In the genomic region with DNA sequence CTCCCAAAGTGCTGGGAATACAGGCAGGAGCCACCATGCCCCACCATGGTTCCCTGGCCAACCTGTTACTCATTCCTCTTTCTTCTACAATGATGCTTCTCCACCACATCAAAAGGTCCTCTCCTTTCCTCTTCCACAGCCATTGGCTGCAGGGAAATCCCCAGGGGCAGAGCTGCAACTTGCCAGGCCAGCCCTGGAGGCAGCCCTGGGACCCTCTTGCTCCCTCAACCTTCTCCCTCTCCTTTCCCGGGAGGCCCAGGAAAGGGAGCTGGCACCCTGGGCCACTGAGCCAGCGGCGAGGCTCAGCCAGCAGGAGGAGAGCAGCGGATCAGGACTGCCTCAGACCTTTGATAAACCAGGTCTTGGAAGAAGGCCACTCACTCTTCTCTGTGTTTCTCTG, we compare ENCODE assay signal across 8 cellular contexts. TPM values are rescaled to one million over a fixed set of nuclear protein-coding genes. Genes with fewer than 3 reads are reported as not detected.
DNase-seq lines count a peak whose midpoint lies in the region; ATAC-seq and TF ChIP-seq lines count a peak whose summit lies in the region.
"Not testable (repeated sequence)": the region's sequence is repeated elsewhere in the genome, so short reads cannot be mapped to it uniquely, and the experiment has no call there.

No MANE protein-coding gene starts in this region.

- peak overlapping the region; percentile 64 for H4K8ac ChIP-seq in mesenchymal stem cell (ENCODE audit: low read length)

- not testable (repeated sequence) for H3K27me3 ChIP-seq in CD8-positive, alpha-beta memory T cell (ENCODE audit: insufficient read depth, low read length, poor library complexity, severe bottlenecking); HCT116 (ENCODE audit: insufficient read depth, low read length); mesenchymal stem cell (ENCODE audit: control insufficient read depth in 1 of 2, insufficient read depth in 1 of 2, low read length in 2 of 2)

- peaks cover 30% of the 10 kb centered on the region for H3K4me1 ChIP-seq in CD8-positive, alpha-beta memory T cell (ENCODE audit: insufficient read depth, low read length)
- peaks cover 15 to 19% of the 10 kb centered on the region in 2 experiments for H3K4me1 ChIP-seq in HCT116 (ENCODE audit: control insufficient read depth in 1 of 2, insufficient read depth in 2 of 2, low read length in 2 of 2)
- H3K4me1 ChIP-seq in mesenchymal stem cell (ENCODE audit: control insufficient read depth, insufficient read depth, low read depth, low read length) = not testable (repeated sequence)

- H3K79me1 ChIP-seq in mesenchymal stem cell (replicated peaks; ENCODE audit: low read length, poor library complexity, severe bottlenecking) = not testable (repeated sequence)

- peak overlapping the region; percentile 62 to 84 for H3K18ac ChIP-seq in mesenchymal stem cell (ENCODE audit: low read depth in 1 of 2, low read length in 2 of 2)

- not testable (repeated sequence) for H3K14ac ChIP-seq in mesenchymal stem cell (ENCODE audit: low read length in 2 of 2)

- not testable (repeated sequence) for H4K20me1 ChIP-seq in HCT116 (ENCODE audit: insufficient read depth)

- H2BK15ac ChIP-seq in mesenchymal stem cell (ENCODE audit: low read depth, poor library complexity, severe bottlenecking) = peak overlapping the region; percentile 52

- not testable (repeated sequence) for H3K9ac ChIP-seq in HCT116 (ENCODE audit: low read length); mesenchymal stem cell (ENCODE audit: low read length)

- H3K79me2 ChIP-seq in HCT116 (ENCODE audit: insufficient read depth, low read length) = not testable (repeated sequence)

- H3K36me3 Mint-ChIP-seq in CD8-positive, alpha-beta memory T cell; activated CD8-positive, alpha-beta memory T cell treated with anti-CD3 and anti-CD28 coated beads, Interleukin-2, amount 10 ng/mL, durations not matched to agents 7 days and 5 days; activated naive CD8-positive, alpha-beta T cell treated with anti-CD3 and anti-CD28 coated beads, Interleukin-2, amount 10 ng/mL, durations not matched to agents 7 days and 5 days; stimulated activated effector memory CD8-positive, alpha-beta T cell treated with anti-CD3 and anti-CD28 coated beads, Interleukin-12 subunit alpha, Interleukin-12 subunit beta, amount 100 ng/mL, for 72 hours: not testable (repeated sequence)

- not testable (repeated sequence) for TF ChIP-seq CTCF in HCT116 (IDR thresholded peaks at IDR 0.05 in 2 of 3, conservative IDR thresholded peaks at IDR 0.05 in 1 of 3; ENCODE audit: borderline replicate concordance in 1 of 3, insufficient read depth in 1 of 3, low read depth in 2 of 3, low read length in 2 of 3)

- peaks cover 38 to 57% (median 53%) of the 10 kb centered on the region in 3 donors for H3K4me1 Mint-ChIP-seq in CD8-positive, alpha-beta memory T cell
- H3K4me1 Mint-ChIP-seq in activated CD8-positive, alpha-beta memory T cell treated with anti-CD3 and anti-CD28 coated beads, Interleukin-2, amount 10 ng/mL, durations not matched to agents 7 days and 5 days = peaks cover 63% of the 10 kb centered on the region
- H3K4me1 Mint-ChIP-seq in activated naive CD8-positive, alpha-beta T cell treated with anti-CD3 and anti-CD28 coated beads, Interleukin-2, amount 10 ng/mL, durations not matched to agents 7 days and 5 days = peaks cover 39% of the 10 kb centered on the region
- peaks cover 29% of the 10 kb centered on the region for H3K4me1 Mint-ChIP-seq in stimulated activated effector memory CD8-positive, alpha-beta T cell treated with anti-CD3 and anti-CD28 coated beads, Interleukin-12 subunit alpha, Interleukin-12 subunit beta, amount 100 ng/mL, for 72 hours

- peak overlapping the region in 1 of 2 experiments; percentile 42 for H2BK12ac ChIP-seq in mesenchymal stem cell (ENCODE audit: low read length in 2 of 2)

- not testable (repeated sequence) for H3K27me3 Mint-ChIP-seq in CD8-positive, alpha-beta memory T cell; activated CD8-positive, alpha-beta memory T cell treated with anti-CD3 and anti-CD28 coated beads, Interleukin-2, amount 10 ng/mL, durations not matched to agents 7 days and 5 days
- H3K27me3 Mint-ChIP-seq in activated naive CD8-positive, alpha-beta T cell treated with anti-CD3 and anti-CD28 coated beads, Interleukin-2, amount 10 ng/mL, durations not matched to agents 7 days and 5 days = peaks cover 27% of the 10 kb centered on the region

- peak overlapping the region; percentile 79 for H2BK120ac ChIP-seq in mesenchymal stem cell (ENCODE audit: low read depth, low read length)

- H4K91ac ChIP-seq in mesenchymal stem cell (ENCODE audit: low read length) = peak overlapping the region; percentile 75

- ATAC-seq in HCT116 = 0 out of 2 replicates have a peak, but pooled peaks have one; percentile 5
- ATAC-seq in activated CD8-positive, alpha-beta memory T cell treated with anti-CD3 and anti-CD28 coated beads, Interleukin-2, amount 10 ng/mL, durations not matched to agents 7 days and 5 days = peak; percentile 13
- ATAC-seq in activated naive CD8-positive, alpha-beta T cell treated with anti-CD3 and anti-CD28 coated beads, Interleukin-2, amount 10 ng/mL, durations not matched to agents 7 days and 5 days (ENCODE audit: low read depth) = peak; percentile 6
- peak; percentile 42 for ATAC-seq in stimulated activated effector memory CD8-positive, alpha-beta T cell treated with anti-CD3 and anti-CD28 coated beads, Interleukin-12 subunit alpha, Interleukin-12 subunit beta, amount 100 ng/mL, for 72 hours

- BruUV-seq in HCT116 (replicated peaks; lab: Mats Ljungman, UMichigan) = not testable (repeated sequence)

- H2BK5ac ChIP-seq in mesenchymal stem cell (ENCODE audit: low read depth, low read length, poor library complexity, severe bottlenecking) = not testable (repeated sequence)

- not testable (repeated sequence) for H3K36me3 ChIP-seq in CD8-positive, alpha-beta memory T cell (ENCODE audit: insufficient read depth, low read length); HCT116 (ENCODE audit: control insufficient read depth in 1 of 2, insufficient read depth in 2 of 2, low read length in 2 of 2); mesenchymal stem cell (ENCODE audit: control insufficient read depth in 1 of 2, insufficient read depth in 2 of 2, low read depth in 1 of 2, low read length in 2 of 2)

- peak overlapping the region; percentile 65 to 97 (median 88) for H3K27ac Mint-ChIP-seq in CD8-positive, alpha-beta memory T cell
- peak overlapping the region; percentile 98 for H3K27ac Mint-ChIP-seq in activated CD8-positive, alpha-beta memory T cell treated with anti-CD3 and anti-CD28 coated beads, Interleukin-2, amount 10 ng/mL, durations not matched to agents 7 days and 5 days
- peak overlapping the region; percentile 79 for H3K27ac Mint-ChIP-seq in activated naive CD8-positive, alpha-beta T cell treated with anti-CD3 and anti-CD28 coated beads, Interleukin-2, amount 10 ng/mL, durations not matched to agents 7 days and 5 days
- peak overlapping the region; percentile 88 for H3K27ac Mint-ChIP-seq in stimulated activated effector memory CD8-positive, alpha-beta T cell treated with anti-CD3 and anti-CD28 coated beads, Interleukin-12 subunit alpha, Interleukin-12 subunit beta, amount 100 ng/mL, for 72 hours

- H3K4ac ChIP-seq in mesenchymal stem cell (ENCODE audit: low read depth in 1 of 2, low read length in 2 of 2) = peak overlapping the region in 1 of 2 experiments; percentile 24

- POLR2A ChIA-PET in CD8-positive, alpha-beta memory T cell (lab: Charles Lee) = interaction anchor here (1.2 kb wide), 1 partner anchor 66 kb away, joined by 3 read pairs; no protein-coding TSS in a partner anchor
- POLR2A ChIA-PET in HCT116 (lab: Charles Lee) = interaction anchor here (1.1 kb wide), 1 partner anchor 51 kb away, joined by 4 read pairs; the partner anchor contains the start of gene KPNA2
- POLR2A ChIA-PET in activated naive CD8-positive, alpha-beta T cell treated with anti-CD3 and anti-CD28 coated beads, Interleukin-2, amount 10 ng/mL, durations not matched to agents 7 days and 5 days (lab: Charles Lee) = interaction anchor here (0.6 to 1.0 kb wide), 2 partner anchors 50 to 401 kb away, joined by 3 to 5 read pairs; no protein-coding TSS in a partner anchor

- H3K23ac ChIP-seq in mesenchymal stem cell (ENCODE audit: low read length in 2 of 2) = not testable (repeated sequence)

- TF ChIP-seq POLR2A in HCT116 (IDR thresholded peaks at IDR 0.05; ENCODE audit: borderline replicate concordance, extremely low read depth, insufficient read depth, insufficient read length) = not testable (repeated sequence)

- H3K4me2 ChIP-seq in HCT116 (ENCODE audit: low read length); mesenchymal stem cell (ENCODE audit: low read length, poor library complexity, severe bottlenecking): not testable (repeated sequence)

- CTCF ChIA-PET in CD8-positive, alpha-beta memory T cell (lab: Charles Lee) = interaction anchor here (1.8 kb wide), 1 partner anchor 119 kb away, joined by 3 read pairs; no protein-coding TSS in a partner anchor
- CTCF ChIA-PET in HCT116 (lab: Charles Lee) = not testable (repeated sequence)
- CTCF ChIA-PET in activated CD8-positive, alpha-beta memory T cell treated with anti-CD3 and anti-CD28 coated beads, Interleukin-2, amount 10 ng/mL, durations not matched to agents 7 days and 5 days (lab: Charles Lee) = interaction anchor here (1.5 kb wide), 1 partner anchor 50 kb away, joined by 3 read pairs; no protein-coding TSS in a partner anchor

- H3K9me3 ChIP-seq in CD8-positive, alpha-beta memory T cell (ENCODE audit: low read length); HCT116 (ENCODE audit: control insufficient read depth in 1 of 2, insufficient read depth in 1 of 2, low read depth in 1 of 2, low read length in 2 of 2); mesenchymal stem cell (ENCODE audit: control insufficient read depth, low read length): not testable (repeated sequence)

- not testable (repeated sequence) for H3K9me2 ChIP-seq in HCT116 (ENCODE audit: insufficient read depth)

- not testable (repeated sequence) for DNase-seq in CD8-positive, alpha-beta memory T cell; HCT116 (ENCODE audit: low read depth, low spot score); Jurkat, Clone E6-1 (ENCODE audit: low read depth, low spot score); activated naive CD8-positive, alpha-beta T cell treated with anti-CD3 and anti-CD28 coated beads, Interleukin-2, amount 10 ng/mL, durations not matched to agents 7 days and 5 days; mesenchymal stem cell
- peak; percentile 91 for DNase-seq in SW480 (ENCODE audit: low spot score)
- peak; percentile 46 for DNase-seq in activated CD8-positive, alpha-beta memory T cell treated with anti-CD3 and anti-CD28 coated beads, Interleukin-2, amount 10 ng/mL, durations not matched to agents 7 days and 5 days
- peak in 1 of 2 donors; percentile 63 for DNase-seq in stimulated activated effector memory CD8-positive, alpha-beta T cell treated with anti-CD3 and anti-CD28 coated beads, Interleukin-12 subunit alpha, Interleukin-12 subunit beta, amount 100 ng/mL, for 72 hours (ENCODE audit: low spot score in 2 of 2)

- intact Hi-C loops in HCT116 (cut with micrococcal nuclease) = not testable (repeated sequence)

- RAD21 ChIA-PET in HCT116 (lab: Charles Lee; ENCODE audit: low non-redundant PET in 1 of 2, low total read pairs in 2 of 2, uncharacterized antibody in 2 of 2, unreplicated experiment in 2 of 2) = not testable (repeated sequence)

- not testable (repeated sequence) for H2AFZ ChIP-seq in HCT116 (ENCODE audit: low read depth, low read length, poor library complexity, severe bottlenecking); mesenchymal stem cell (ENCODE audit: low read depth, low read length)

- peak overlapping the region; percentile 26 to 91 (median 81) for H3K4me3 Mint-ChIP-seq in CD8-positive, alpha-beta memory T cell
- H3K4me3 Mint-ChIP-seq in activated CD8-positive, alpha-beta memory T cell treated with anti-CD3 and anti-CD28 coated beads, Interleukin-2, amount 10 ng/mL, durations not matched to agents 7 days and 5 days = peak overlapping the region; percentile 61
- peak overlapping the region; percentile 75 for H3K4me3 Mint-ChIP-seq in activated naive CD8-positive, alpha-beta T cell treated with anti-CD3 and anti-CD28 coated beads, Interleukin-2, amount 10 ng/mL, durations not matched to agents 7 days and 5 days
- peak overlapping the region; percentile 67 for H3K4me3 Mint-ChIP-seq in stimulated activated effector memory CD8-positive, alpha-beta T cell treated with anti-CD3 and anti-CD28 coated beads, Interleukin-12 subunit alpha, Interleukin-12 subunit beta, amount 100 ng/mL, for 72 hours

- peak overlapping the region; percentile 50 for H3K4me3 ChIP-seq in CD8-positive, alpha-beta memory T cell (ENCODE audit: low read length)
- not testable (repeated sequence) for H3K4me3 ChIP-seq in HCT116 (replicated peaks in 1 of 2; ENCODE audit: low read depth in 1 of 2, low read length in 2 of 2); mesenchymal stem cell (ENCODE audit: insufficient read depth in 1 of 2, low read depth in 1 of 2, low read length in 2 of 2)
- peak overlapping the region; percentile 28 for H3K4me3 ChIP-seq in Jurkat, Clone E6-1 (ENCODE audit: low read length)

- not testable (repeated sequence) for TF ChIP-seq RAD21 in HCT116 (IDR thresholded peaks at IDR 0.05; ENCODE audit: low read depth)

- H2AK5ac ChIP-seq in mesenchymal stem cell (ENCODE audit: low read length, severe bottlenecking) = not testable (repeated sequence)

- H3K27ac ChIP-seq in CD8-positive, alpha-beta memory T cell (ENCODE audit: low read depth, low read length); HCT116 (ENCODE audit: low read depth, low read length); mesenchymal stem cell (ENCODE audit: low read length, poor library complexity, severe bottlenecking): not testable (repeated sequence)

- WGBS in mesenchymal stem cell = 95% methylated on average over 4 of the region's 4 CpGs

- H3K9me3 Mint-ChIP-seq in CD8-positive, alpha-beta memory T cell; activated CD8-positive, alpha-beta memory T cell treated with anti-CD3 and anti-CD28 coated beads, Interleukin-2, amount 10 ng/mL, durations not matched to agents 7 days and 5 days (ENCODE audit: low read depth); activated naive CD8-positive, alpha-beta T cell treated with anti-CD3 and anti-CD28 coated beads, Interleukin-2, amount 10 ng/mL, durations not matched to agents 7 days and 5 days; stimulated activated effector memory CD8-positive, alpha-beta T cell treated with anti-CD3 and anti-CD28 coated beads, Interleukin-12 subunit alpha, Interleukin-12 subunit beta, amount 100 ng/mL, for 72 hours: not testable (repeated sequence)

RNA-seq across cellular contexts. Expression of gene KPNA2, which starts 51.1 kb away (rescaled TPM):
- 100 to 1,000 TPM; 213 to 223 TPM for total RNA-seq in CD8-positive, alpha-beta memory T cell
- 24.3 TPM for polyA plus RNA-seq in CD8-positive, alpha-beta memory T cell
- 330 TPM for total RNA-seq in HCT116 (2021; ENCODE audit: unreplicated experiment)
- 213 and 301 TPM in 2 replicates for polyA plus RNA-seq in HCT116 (2012)
- 428 TPM for polyA plus RNA-seq in Jurkat, Clone E6-1 (2012; ENCODE audit: insufficient read depth, insufficient read length)
- total RNA-seq in activated CD8-positive, alpha-beta memory T cell treated with anti-CD3 and anti-CD28 coated beads, Interleukin-2, amount 10 ng/mL, durations not matched to agents 7 days and 5 days = 100 to 1,000 TPM; 246 to 321 TPM
- 100 to 1,000 TPM; 138 to 148 TPM for total RNA-seq in activated naive CD8-positive, alpha-beta T cell treated with anti-CD3 and anti-CD28 coated beads, Interleukin-2, amount 10 ng/mL, durations not matched to agents 7 days and 5 days
- 92.3 TPM for polyA plus RNA-seq in mesenchymal stem cell (2013, experiment 1 of 2)
- polyA plus RNA-seq in mesenchymal stem cell (2013, experiment 2 of 2) = 90.7 TPM
